23 cellular contexts compared by ENCODE assay signal in the genomic region with DNA sequence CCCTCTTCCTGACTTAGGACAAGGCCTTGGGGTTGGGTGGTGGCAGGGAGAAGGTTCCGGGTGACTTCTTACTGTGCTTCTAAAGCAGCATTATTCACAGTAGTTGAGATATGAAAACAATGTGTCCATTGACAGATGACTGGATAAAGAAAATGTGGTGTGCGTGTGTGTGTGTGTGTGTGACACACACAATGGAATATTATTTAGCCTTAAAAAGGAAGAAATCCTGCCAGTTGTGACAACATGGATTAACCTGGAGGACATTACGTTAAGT.
"Had no signal": no experiment of that assay in that cellular context is flagged by ENCODE, and none has a peak within 500 bp of the region (broad histone marks: within the 10 kb centered on the region; RNA-seq: fewer than 3 reads in every experiment).

No MANE protein-coding gene starts in this region.

- H3K36me3 ChIP-seq: brain microvascular endothelial cell, Peyer's patch had no signal

- H3K4me3 Mint-ChIP-seq: activated CD4-positive, alpha-beta T cell treated with anti-CD3 and anti-CD28 coated beads, Interleukin-2, amount 10 ng/mL, durations not matched to agents 24 days and 14 days; activated CD8-positive, alpha-beta T cell treated with anti-CD3 and anti-CD28 coated beads for 36 hours; activated naive CD4-positive, alpha-beta T cell treated with anti-CD3 and anti-CD28 coated beads for 36 hours; T-helper 2 cell treated with Interferon-gamma antibody and Interleukin-4, amounts not matched to agents 5 μg/mL and 100 μg/mL, for 36 hours had no signal

- H3K9me3 Mint-ChIP-seq: activated CD4-positive, alpha-beta T cell treated with anti-CD3 and anti-CD28 coated beads, Interleukin-2, amount 10 ng/mL, durations not matched to agents 24 days and 14 days; activated CD8-positive, alpha-beta T cell treated with anti-CD3 and anti-CD28 coated beads for 36 hours; activated naive CD4-positive, alpha-beta T cell treated with anti-CD3 and anti-CD28 coated beads for 36 hours; activated naive CD4-positive, alpha-beta T cell treated with anti-CD3 and anti-CD28 coated beads, Interleukin-2, amount 50 U/mL, for 72 hours had no signal

- H3K27me3 Mint-ChIP-seq: activated CD4-positive, alpha-beta T cell treated with anti-CD3 and anti-CD28 coated beads, Interleukin-2, amount 10 ng/mL, durations not matched to agents 24 days and 14 days; activated CD8-positive, alpha-beta T cell treated with anti-CD3 and anti-CD28 coated beads for 36 hours had no signal

- ATAC-seq: activated CD8-positive, alpha-beta T cell treated with anti-CD3 and anti-CD28 coated beads for 36 hours; activated naive CD4-positive, alpha-beta T cell treated with anti-CD3 and anti-CD28 coated beads, Interleukin-2, amount 50 U/mL, for 72 hours; PC-3 had no signal

- H3K27ac Mint-ChIP-seq: activated CD4-positive, alpha-beta T cell treated with anti-CD3 and anti-CD28 coated beads, Interleukin-2, amount 10 ng/mL, durations not matched to agents 24 days and 14 days; activated CD8-positive, alpha-beta T cell treated with anti-CD3 and anti-CD28 coated beads for 36 hours; activated naive CD4-positive, alpha-beta T cell treated with anti-CD3 and anti-CD28 coated beads for 36 hours; T-helper 2 cell treated with Interferon-gamma antibody and Interleukin-4, amounts not matched to agents 5 μg/mL and 100 μg/mL, for 36 hours had no signal

- H3K27ac ChIP-seq: brain microvascular endothelial cell, Peyer's patch had no signal

- H3K27me3 ChIP-seq: brain microvascular endothelial cell, Peyer's patch had no signal

- H3K36me3 Mint-ChIP-seq: activated naive CD4-positive, alpha-beta T cell treated with anti-CD3 and anti-CD28 coated beads, Interleukin-2, amount 50 U/mL, for 72 hours had no signal

- H3K9me3 ChIP-seq: Peyer's patch had no signal

- H3K4me3 ChIP-seq: Peyer's patch had no signal

- DNase-seq: activated CD4-positive, alpha-beta T cell treated with anti-CD3 and anti-CD28 coated beads, Interleukin-2, amount 10 ng/mL, durations not matched to agents 24 days and 14 days; activated CD4-positive, alpha-beta T cell treated with anti-CD3 and anti-CD28 coated beads, Interleukin-2, amount 50 U/mL, for 4 hours; activated CD8-positive, alpha-beta T cell treated with anti-CD3 and anti-CD28 coated beads for 36 hours; activated gamma-delta T cell treated with Interleukin-2 at 50 U/mL for 16 hours; activated naive CD4-positive, alpha-beta T cell treated with anti-CD3 and anti-CD28 coated beads for 36 hours; activated T-cell treated with anti-CD3 and anti-CD28 coated beads, Interleukin-2, amount 50 U/mL, for 1 hour; amniotic stem cell; aorta; brain microvascular endothelial cell; central memory CD4-positive, alpha-beta T cell; NCI-H1092 treated with DMSO at 0.1 percent for 48 hours; NCI-H1417 treated with DMSO at 0.1 percent for 48 hours; NCI-H1930; NCI-H2081 treated with DMSO at 0.1 percent for 48 hours; NCI-H345; NCI-H524 treated with DMSO at 0.1 percent for 48 hours; PC-3; Peyer's patch; RPMI8226; SIG-M5; SW 1271 had no signal
